1 cellular context compared by ENCODE assay signal in the genomic region with DNA sequence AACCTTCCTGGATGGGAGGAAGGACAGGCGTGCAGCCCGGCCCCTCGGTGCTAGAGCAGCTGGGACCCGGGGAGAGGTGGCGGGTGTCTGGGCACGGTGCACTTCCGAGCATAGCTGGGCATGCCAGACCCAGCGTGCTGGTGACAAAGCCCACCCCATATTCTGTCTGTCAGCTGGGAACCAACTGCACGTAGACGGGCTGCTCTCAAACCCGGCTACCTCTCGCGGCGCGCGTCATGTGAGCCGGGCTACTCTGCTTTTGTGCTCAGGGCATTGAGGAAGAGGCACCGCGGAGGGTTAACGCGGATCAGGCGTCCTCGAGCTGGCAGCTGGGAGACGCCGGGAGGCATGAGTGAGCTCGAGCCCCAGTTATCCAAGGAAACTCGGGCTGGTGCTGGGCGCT.
TF ChIP-seq lines count a peak whose summit lies in the region.

No MANE protein-coding gene starts in this region.

TF ChIP-seq in IMR-90, 13 proteins besides CTCF, POLR2A, EP300 and RAD21 (continued from another document):
- TF ChIP-seq RCOR1 (IDR thresholded peaks at IDR 0.05; ENCODE audit: insufficient replicate concordance, low read length) (no peak), SMC3 (IDR thresholded peaks at IDR 0.05; ENCODE audit: low read depth, low read length) (no peak), MAFK (IDR thresholded peaks at IDR 0.05; ENCODE audit: low read depth, low read length) (no peak), CEBPB (IDR thresholded peaks at IDR 0.05; ENCODE audit: low read depth, low read length) (no peak), MXI1 (IDR thresholded peaks at IDR 0.05; ENCODE audit: borderline replicate concordance, low read depth, low read length) (no peak), RFX5 (IDR thresholded peaks at IDR 0.05; ENCODE audit: low read depth, low read length) (no peak), NFE2L2 (IDR thresholded peaks at IDR 0.05; ENCODE audit: low read depth, low read length) (no peak), BHLHE40 (IDR thresholded peaks at IDR 0.05; ENCODE audit: low read depth, low read length) (no peak), CHD1 (IDR thresholded peaks at IDR 0.05; ENCODE audit: low read depth, low read length) (no peak)
